Comparison of ENCODE assay signal across 1 cellular context in the genomic region with DNA sequence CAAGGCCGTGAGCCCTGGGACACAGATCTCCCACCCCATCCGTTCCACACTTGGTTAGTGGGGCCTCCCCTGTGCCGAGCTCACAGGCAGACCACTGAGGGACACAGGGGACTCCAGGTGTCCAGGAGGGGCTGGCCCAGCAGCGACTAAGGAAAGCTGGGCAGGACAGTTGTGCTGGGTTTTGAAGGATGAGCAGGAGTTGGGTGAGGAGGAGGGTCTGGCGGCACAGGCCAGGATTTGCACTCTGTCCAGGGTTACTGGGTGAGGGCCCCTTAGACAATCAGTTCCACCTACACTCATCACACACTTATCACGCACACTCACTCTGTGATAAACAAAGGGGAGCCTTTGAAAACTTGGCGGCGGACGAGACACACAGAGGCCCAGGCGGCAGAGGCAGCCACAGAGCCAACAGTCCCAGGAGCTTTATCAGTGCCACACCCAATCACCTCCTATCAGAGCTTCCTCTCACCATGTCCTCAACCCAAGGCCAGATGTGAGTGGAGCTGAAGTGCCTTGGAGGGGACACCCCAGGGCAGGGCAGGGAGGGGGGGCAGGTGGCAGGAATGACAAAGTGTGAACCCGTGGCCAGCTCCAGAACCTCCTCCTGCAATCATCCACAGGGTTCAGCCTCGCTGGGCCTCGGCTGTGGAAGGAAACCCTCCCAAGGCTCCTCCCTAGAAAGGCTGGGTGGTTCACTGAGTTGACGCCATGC.
TF ChIP-seq lines count a peak whose summit lies in the region.

No MANE protein-coding gene starts in this region.

TF ChIP-seq in WTC11, 78 proteins besides CTCF, POLR2A, EP300 and RAD21 (continued from another document):
- TF ChIP-seq ZNF532 (CRISPR knock-in tag; IDR thresholded peaks at IDR 0.05; ENCODE audit: borderline replicate concordance) (no peak), PREB (CRISPR knock-in tag; IDR thresholded peaks at IDR 0.05; ENCODE audit: borderline replicate concordance) (no peak), FOXK1 (CRISPR knock-in tag; IDR thresholded peaks at IDR 0.05) (no peak)
- TF ChIP-seq, protein P1, sequence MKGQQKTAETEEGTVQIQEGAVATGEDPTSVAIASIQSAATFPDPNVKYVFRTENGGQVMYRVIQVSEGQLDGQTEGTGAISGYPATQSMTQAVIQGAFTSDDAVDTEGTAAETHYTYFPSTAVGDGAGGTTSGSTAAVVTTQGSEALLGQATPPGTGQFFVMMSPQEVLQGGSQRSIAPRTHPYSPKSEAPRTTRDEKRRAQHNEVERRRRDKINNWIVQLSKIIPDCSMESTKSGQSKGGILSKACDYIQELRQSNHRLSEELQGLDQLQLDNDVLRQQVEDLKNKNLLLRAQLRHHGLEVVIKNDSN (CRISPR knock-in tag; IDR thresholded peaks at IDR 0.05): no peak
